Comparison of ENCODE assay signal across 13 cellular contexts in genomic region chr7:100132126-100132525, GRCh38.
"Had no signal": no experiment of that assay in that cellular context is flagged by ENCODE, and none has a peak within 500 bp of the region (broad histone marks: within the 10 kb centered on the region; RNA-seq: fewer than 3 reads in every experiment).

No MANE protein-coding gene starts in this region.

- H3K27ac Mint-ChIP-seq: activated CD4-positive, alpha-beta memory T cell treated with anti-CD3 and anti-CD28 coated beads for 36 hours; activated naive CD8-positive, alpha-beta T cell; nephron progenitor cell; stimulated activated naive CD8-positive, alpha-beta T cell treated with anti-CD3 and anti-CD28 coated beads, Interleukin-15, amount 100 ng/mL, for 72 hours had no signal

- FAIRE-seq: kidney had no signal

- H3K4me3 ChIP-seq: hepatocyte, left ventricle myocardium inferior, ovary, testis had no signal

- H3K36me3 ChIP-seq: left ventricle myocardium inferior, ovary had no signal

- H3K27me3 Mint-ChIP-seq: activated CD4-positive, alpha-beta memory T cell treated with anti-CD3 and anti-CD28 coated beads for 36 hours; activated naive CD8-positive, alpha-beta T cell; stimulated activated naive CD8-positive, alpha-beta T cell treated with anti-CD3 and anti-CD28 coated beads, Interleukin-15, amount 100 ng/mL, for 72 hours had no signal

- DNase-seq: activated gamma-delta T cell, kidney had no signal

- H3K4me2 ChIP-seq: hepatocyte had no signal

- H3K9me3 ChIP-seq: left ventricle myocardium inferior, ovary, testis had no signal

- H3K4me3 Mint-ChIP-seq: activated CD4-positive, alpha-beta memory T cell treated with anti-CD3 and anti-CD28 coated beads for 36 hours; activated naive CD8-positive, alpha-beta T cell; activated T-cell treated with anti-CD3 and anti-CD28 coated beads, Interleukin-2, amount 50 U/mL, for 4 hours; nephron progenitor cell had no signal

- H3K9me3 Mint-ChIP-seq: activated CD4-positive, alpha-beta memory T cell treated with anti-CD3 and anti-CD28 coated beads for 36 hours; activated T-cell treated with anti-CD3 and anti-CD28 coated beads, Interleukin-2, amount 50 U/mL, for 4 hours; brain; effector memory CD8-positive, alpha-beta T cell; nephron progenitor cell; stimulated activated naive CD8-positive, alpha-beta T cell treated with anti-CD3 and anti-CD28 coated beads, Interleukin-15, amount 100 ng/mL, for 72 hours had no signal

- H3K27me3 ChIP-seq: hepatocyte, ovary, testis had no signal

- H3K27ac ChIP-seq: hepatocyte, left ventricle myocardium inferior, ovary had no signal

- H3K36me3 Mint-ChIP-seq: activated CD4-positive, alpha-beta memory T cell treated with anti-CD3 and anti-CD28 coated beads for 36 hours; activated naive CD8-positive, alpha-beta T cell; brain had no signal
